12 cellular contexts compared by ENCODE assay signal in the genomic region with DNA sequence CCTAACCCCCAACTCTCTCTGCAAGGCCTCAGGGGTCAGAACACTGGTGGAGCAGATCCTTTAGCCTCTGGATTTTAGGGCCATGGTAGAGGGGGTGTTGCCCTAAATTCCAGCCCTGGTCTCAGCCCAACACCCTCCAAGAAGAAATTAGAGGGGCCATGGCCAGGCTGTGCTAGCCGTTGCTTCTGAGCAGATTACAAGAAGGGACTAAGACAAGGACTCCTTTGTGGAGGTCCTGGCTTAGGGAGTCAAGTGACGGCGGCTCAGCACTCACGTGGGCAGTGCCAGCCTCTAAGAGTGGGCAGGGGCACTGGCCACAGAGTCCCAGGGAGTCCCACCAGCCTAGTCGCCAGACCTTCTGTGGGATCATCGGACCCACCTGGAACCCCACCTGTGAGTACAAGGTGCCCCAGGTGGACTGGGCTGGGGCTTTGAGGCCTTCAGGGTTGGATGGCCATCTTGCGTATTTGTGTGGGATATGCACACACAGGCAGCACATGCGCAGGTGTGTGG. TPM values are rescaled to one million over a fixed set of nuclear protein-coding genes. Genes with fewer than 3 reads are reported as not detected.
A peak's percentile ranks its signal among the peaks of the same experiment; 100 is the strongest.
DNase-seq lines count a peak whose midpoint lies in the region; TF ChIP-seq lines count a peak whose summit lies in the region.
"Had no signal": no experiment of that assay in that cellular context is flagged by ENCODE, and none has a peak within 500 bp of the region (broad histone marks: within the 10 kb centered on the region; RNA-seq: fewer than 3 reads in every experiment).

Gene BEST1, plus strand, starts transcription at position 317 of the 513 bp plus-strand sequence. CDS start 1,456 bp downstream, outside the sequence.

- peak within 1 kb of the TSS; percentile 69 for H3K27ac ChIP-seq in 22Rv1
- H3K27ac ChIP-seq in colonic mucosa, result no peak within 1 kb of the TSS
- peak within 1 kb of the TSS; percentile 95 for H3K27ac ChIP-seq in neural cell (ENCODE audit: low read length)

- H3K27me3 Mint-ChIP-seq in HFFc6 (ENCODE audit: insufficient read depth), result peaks cover 5% of the 10 kb centered on the region; the same call in 1 of the 2 replicates

- peak within 1 kb of the TSS; percentile 68 for H3K27ac Mint-ChIP-seq in HFFc6

- peak within 1 kb of the TSS; percentile 57 for H3K4me2 ChIP-seq in neural cell (ENCODE audit: low read length)

- H3K9me2 ChIP-seq in neural cell (ENCODE audit: insufficient read depth, low read length), result no peaks in the 10 kb centered on the region

- H3K4me3 ChIP-seq in colonic mucosa (no peak within 1 kb of the TSS), neural cell (ENCODE audit: low read length) (peak within 1 kb of the TSS; percentile 45)
- H3K4me3 ChIP-seq: adrenal gland, GM12878, mucosa of descending colon had no signal

- intact Hi-C loops in colonic mucosa (cut with DNase I), result no loop called here

- no peaks in the 10 kb centered on the region for H3K4me1 ChIP-seq in colonic mucosa

- TF ChIP-seq RAD21 in neural cell (conservative IDR thresholded peaks at IDR 0.05), result no peak

- H3K9ac ChIP-seq in colonic mucosa (ENCODE audit: low read depth in 2 of 2, low read length in 2 of 2), result peak within 1 kb of the TSS; percentile 9 to 12
- H3K9ac ChIP-seq in neural cell (ENCODE audit: low read length), result peak within 1 kb of the TSS; percentile 70

- TF ChIP-seq CTCF in 22Rv1 (IDR thresholded peaks at IDR 0.05) (no peak), HFFc6 (IDR thresholded peaks at IDR 0.05) (no peak), colonic mucosa (IDR thresholded peaks at IDR 0.05) (no peak), neural cell (IDR thresholded peaks at IDR 0.05; ENCODE audit: poor library complexity, severe bottlenecking) (no peak)

- no peaks in the 10 kb centered on the region for H4K20me1 ChIP-seq in neural cell (ENCODE audit: insufficient read depth)

- peaks cover 34% of the 10 kb centered on the region for H3K4me1 Mint-ChIP-seq in HFFc6 (ENCODE audit: low read depth)

- DNase-seq in HFFc6 (no peak), colonic mucosa (no peak), AG20443 (ENCODE audit: low spot score) (no peak), HK-2 (ENCODE audit: unreplicated experiment) (no peak), NAMALWA (ENCODE audit: low spot score) (no peak), NCI-H345 (lab: John Stamatoyannopoulos, UW) (no peak)
- DNase-seq: activated CD4-positive, alpha-beta T cell treated with anti-CD3 and anti-CD28 coated beads, Interleukin-2, amount 50 U/mL, for 1 hour had no signal

- H3K9me3 ChIP-seq in colonic mucosa, result no peaks in the 10 kb centered on the region
- no peaks in the 10 kb centered on the region for H3K9me3 ChIP-seq in neural cell (ENCODE audit: low read length)
- H3K9me3 ChIP-seq: adrenal gland, mucosa of descending colon had no signal

- no peaks in the 10 kb centered on the region for H3K36me3 Mint-ChIP-seq in HFFc6 (ENCODE audit: low read depth)

- no peaks in the 10 kb centered on the region for H3K9me3 Mint-ChIP-seq in HFFc6

- H3K4me3 Mint-ChIP-seq in HFFc6, result peak within 1 kb of the TSS; percentile 34; the same call in 1 of the 2 replicates

- H2AFZ ChIP-seq in neural cell (ENCODE audit: low read depth, low read length), result peak within 1 kb of the TSS; percentile 24

- TF ChIP-seq EP300 in neural cell (conservative IDR thresholded peaks at IDR 0.05; ENCODE audit: poor library complexity, severe bottlenecking), result no peak

- no peaks in the 10 kb centered on the region for H3K27me3 ChIP-seq in colonic mucosa
- H3K27me3 ChIP-seq in neural cell (ENCODE audit: insufficient read depth, low read depth, low read length), result peaks cover 11% of the 10 kb centered on the region
- H3K27me3 ChIP-seq: adrenal gland had no signal

- H3K79me2 ChIP-seq in neural cell (replicated peaks; ENCODE audit: insufficient read depth, low read length), result no peaks in the 10 kb centered on the region

- H3F3A ChIP-seq in neural cell (ENCODE audit: insufficient read depth, low read length, poor library complexity, severe bottlenecking), result no peaks in the 10 kb centered on the region

- H3K36me3 ChIP-seq in colonic mucosa (no peaks in the 10 kb centered on the region), neural cell (ENCODE audit: insufficient read depth, low read length) (no peaks in the 10 kb centered on the region)
- H3K36me3 ChIP-seq: adrenal gland had no signal

TF ChIP-seq in neural cell, 6 proteins besides CTCF, POLR2A, EP300 and RAD21:
- TF ChIP-seq MXI1 (conservative IDR thresholded peaks at IDR 0.05; ENCODE audit: poor library complexity, severe bottlenecking), result no peak
- TF ChIP-seq POLR2AphosphoS5 (IDR thresholded peaks at IDR 0.05), result no peak
- TF ChIP-seq REST (IDR thresholded peaks at IDR 0.05; ENCODE audit: borderline replicate concordance), result no peak
- TF ChIP-seq EZH2 (IDR thresholded peaks at IDR 0.05; ENCODE audit: borderline replicate concordance, insufficient read depth, low read length, poor library complexity, severe bottlenecking), result no peak
- TF ChIP-seq SMC3 (conservative IDR thresholded peaks at IDR 0.05; ENCODE audit: poor library complexity), result no peak
- TF ChIP-seq TAF1 (IDR thresholded peaks at IDR 0.05; ENCODE audit: low read depth), result no peak

RNA-seq across cellular contexts. Expression of gene BEST1, which starts in this region (rescaled TPM):
- total RNA-seq in HFFc6 (2021; fragmentation: NEBNext Ultra II Directional; extraction: Animal tissue kit (Norgen Biotek cat#: 25700)), result 1 to 10 TPM in 5 of 6 experiments, under 1 TPM in 1; 0.92 to 2.0 (median 1.9) TPM
- total RNA-seq in colonic mucosa, result under 1 TPM; 0.58 to 0.77 TPM
- 6.4 and 7.7 TPM in 2 replicates for polyA plus RNA-seq in neural cell
- 4.4 and 5.2 TPM in 2 replicates for polyA minus RNA-seq in neural cell
